Comparison of ENCODE assay signal across 1 cellular context in the genomic region with DNA sequence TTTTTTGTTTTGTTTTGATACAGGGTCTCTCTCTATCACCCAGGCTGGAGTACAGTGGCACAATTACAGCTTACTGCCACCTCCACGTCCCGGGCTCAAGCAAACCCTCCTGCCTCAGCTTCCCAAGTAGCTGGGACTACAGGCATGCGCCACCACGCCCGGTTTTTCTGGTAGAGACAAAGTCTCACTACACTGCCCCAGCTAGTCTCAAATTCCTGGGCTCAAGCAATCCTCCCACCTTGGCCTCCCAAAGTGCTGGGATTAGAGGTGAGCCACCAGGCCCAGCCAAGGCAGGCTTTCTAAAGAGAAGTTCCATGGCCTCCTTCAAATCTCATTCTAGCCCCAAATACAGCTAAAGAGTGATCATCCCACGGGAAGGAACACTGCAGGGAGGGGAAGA.
TF ChIP-seq lines count a peak whose summit lies in the region.

No MANE protein-coding gene starts in this region.

TF ChIP-seq in GM23338, 12 proteins besides CTCF, POLR2A, EP300 and RAD21:
- 0 out of 2 replicates have a peak, but pooled peaks have one; percentile 10 for TF ChIP-seq POLR2AphosphoS5 (IDR thresholded peaks at IDR 0.05; ENCODE audit: low read depth)
- TF ChIP-seq, protein P1, sequence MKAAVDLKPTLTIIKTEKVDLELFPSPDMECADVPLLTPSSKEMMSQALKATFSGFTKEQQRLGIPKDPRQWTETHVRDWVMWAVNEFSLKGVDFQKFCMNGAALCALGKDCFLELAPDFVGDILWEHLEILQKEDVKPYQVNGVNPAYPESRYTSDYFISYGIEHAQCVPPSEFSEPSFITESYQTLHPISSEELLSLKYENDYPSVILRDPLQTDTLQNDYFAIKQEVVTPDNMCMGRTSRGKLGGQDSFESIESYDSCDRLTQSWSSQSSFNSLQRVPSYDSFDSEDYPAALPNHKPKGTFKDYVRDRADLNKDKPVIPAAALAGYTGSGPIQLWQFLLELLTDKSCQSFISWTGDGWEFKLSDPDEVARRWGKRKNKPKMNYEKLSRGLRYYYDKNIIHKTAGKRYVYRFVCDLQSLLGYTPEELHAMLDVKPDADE (IDR thresholded peaks at IDR 0.05), result no peak
TF ChIP-seq in GM23338: peak in this region for 1.
